ENCODE assay signal across 22 cellular contexts in genomic region chr16:50227120-50227519, GRCh38.
"Had no signal": no experiment of that assay in that cellular context is flagged by ENCODE, and none has a peak within 500 bp of the region (broad histone marks: within the 10 kb centered on the region; RNA-seq: fewer than 3 reads in every experiment).

No MANE protein-coding gene starts in this region.

- H3K4me3 Mint-ChIP-seq: dendritic cell treated with granulocyte-macrophage colony-stimulating factor and Interleukin-4, amounts not matched to agents 40 ng/mL and 50 ng/mL, for 4 days; naive thymus-derived CD8-positive, alpha-beta T cell had no signal

- H3K27ac ChIP-seq: body of pancreas, cardiac muscle cell, spleen, stomach, suprapubic skin, tibial nerve had no signal

- H3K9me3 Mint-ChIP-seq: dendritic cell treated with granulocyte-macrophage colony-stimulating factor and Interleukin-4, amounts not matched to agents 40 ng/mL and 50 ng/mL, for 4 days; naive thymus-derived CD8-positive, alpha-beta T cell had no signal

- H3K4me3 ChIP-seq: body of pancreas, cardiac muscle cell, spleen, stomach, suprapubic skin, tibial nerve had no signal

- ATAC-seq: body of pancreas; left lobe of liver; naive thymus-derived CD8-positive, alpha-beta T cell had no signal

- H3K27me3 Mint-ChIP-seq: dendritic cell treated with granulocyte-macrophage colony-stimulating factor and Interleukin-4, amounts not matched to agents 40 ng/mL and 50 ng/mL, for 4 days; naive thymus-derived CD8-positive, alpha-beta T cell; progenitor cell of endocrine pancreas had no signal

- H3K4me1 ChIP-seq: body of pancreas, spleen, suprapubic skin, tibial nerve had no signal

- H3K9me3 ChIP-seq: body of pancreas, spleen, stomach, suprapubic skin, tibial nerve had no signal

- H3K27ac Mint-ChIP-seq: dendritic cell treated with granulocyte-macrophage colony-stimulating factor and Interleukin-4, amounts not matched to agents 40 ng/mL and 50 ng/mL, for 4 days; progenitor cell of endocrine pancreas had no signal

- H3K27me3 ChIP-seq: body of pancreas, cardiac muscle cell, spleen, stomach, suprapubic skin, tibial nerve had no signal

- DNase-seq: activated CD4-positive, alpha-beta T cell treated with anti-CD3 and anti-CD28 coated beads for 1 hour; activated CD4-positive, alpha-beta T cell treated with anti-CD3 and anti-CD28 coated beads, Interleukin-2, amount 50 U/mL, for 4 hours; activated naive CD4-positive, alpha-beta T cell treated with Interleukin-2 at 50 U/mL for 16 hours; activated T-cell treated with anti-CD3 and anti-CD28 coated beads for 4 hours; body of pancreas; effector CD4-positive, alpha-beta T cell; kidney; naive thymus-derived CD8-positive, alpha-beta T cell; retina; spleen; stimulated activated CD4-positive, alpha-beta T cell treated with anti-CD3 and anti-CD28 coated beads, Interleukin-4, amount 100 ng/mL, for 1 hour; stomach; T-helper 1 cell had no signal

- FAIRE-seq: endometrium, kidney, TTC549, urothelium cell line had no signal
